In the genomic region with DNA sequence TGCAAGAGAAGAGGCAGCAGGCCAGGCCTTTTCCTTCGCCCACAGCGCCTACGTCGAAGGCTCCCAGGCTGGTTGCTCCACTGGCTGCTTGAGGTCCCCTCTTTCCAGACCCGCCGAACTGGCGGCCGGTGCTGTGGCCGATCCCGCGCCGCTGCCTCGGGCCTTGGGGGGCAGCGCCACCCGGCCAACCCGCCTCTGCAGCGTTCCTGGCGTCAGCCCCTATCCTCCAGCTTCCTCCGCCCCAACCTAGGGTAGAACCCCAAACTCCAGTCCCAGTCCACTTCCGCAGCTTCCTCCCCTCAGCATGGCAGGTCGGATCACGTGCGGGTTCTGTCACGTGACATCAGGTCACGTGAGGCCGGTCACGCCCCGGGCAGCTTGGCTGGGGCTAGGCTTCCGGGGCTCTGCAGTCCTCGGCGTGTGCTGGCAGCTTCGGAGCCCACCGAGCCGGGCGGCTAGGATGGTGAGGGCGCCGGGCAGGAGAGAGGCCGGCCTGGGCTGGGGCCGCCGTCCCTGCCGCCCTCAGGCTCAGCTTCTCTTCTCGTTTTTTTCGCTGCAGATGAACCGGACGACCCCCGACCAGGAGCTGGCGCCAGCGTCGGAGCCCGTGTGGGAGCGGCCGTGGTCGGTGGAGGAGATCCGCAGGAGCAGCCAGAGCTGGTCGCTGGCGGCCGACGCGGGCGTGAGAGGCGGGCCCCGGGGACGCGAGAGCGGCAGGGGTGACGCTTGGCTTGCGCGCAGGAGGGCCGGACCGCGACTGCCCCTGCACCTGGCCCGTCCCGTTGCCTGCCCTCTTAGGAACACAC, we compare ENCODE assay signal across 8 cellular contexts. TPM values are rescaled to one million over a fixed set of nuclear protein-coding genes. Genes with fewer than 3 reads are reported as not detected.
A peak's percentile ranks its signal among the peaks of the same experiment; 100 is the strongest.
DNase-seq lines count a peak whose midpoint lies in the region; ATAC-seq, FAIRE-seq and TF ChIP-seq lines count a peak whose summit lies in the region.
"Not testable (repeated sequence)": the region's sequence is repeated elsewhere in the genome, so short reads cannot be mapped to it uniquely, and the experiment has no call there.

A gene with protein sequence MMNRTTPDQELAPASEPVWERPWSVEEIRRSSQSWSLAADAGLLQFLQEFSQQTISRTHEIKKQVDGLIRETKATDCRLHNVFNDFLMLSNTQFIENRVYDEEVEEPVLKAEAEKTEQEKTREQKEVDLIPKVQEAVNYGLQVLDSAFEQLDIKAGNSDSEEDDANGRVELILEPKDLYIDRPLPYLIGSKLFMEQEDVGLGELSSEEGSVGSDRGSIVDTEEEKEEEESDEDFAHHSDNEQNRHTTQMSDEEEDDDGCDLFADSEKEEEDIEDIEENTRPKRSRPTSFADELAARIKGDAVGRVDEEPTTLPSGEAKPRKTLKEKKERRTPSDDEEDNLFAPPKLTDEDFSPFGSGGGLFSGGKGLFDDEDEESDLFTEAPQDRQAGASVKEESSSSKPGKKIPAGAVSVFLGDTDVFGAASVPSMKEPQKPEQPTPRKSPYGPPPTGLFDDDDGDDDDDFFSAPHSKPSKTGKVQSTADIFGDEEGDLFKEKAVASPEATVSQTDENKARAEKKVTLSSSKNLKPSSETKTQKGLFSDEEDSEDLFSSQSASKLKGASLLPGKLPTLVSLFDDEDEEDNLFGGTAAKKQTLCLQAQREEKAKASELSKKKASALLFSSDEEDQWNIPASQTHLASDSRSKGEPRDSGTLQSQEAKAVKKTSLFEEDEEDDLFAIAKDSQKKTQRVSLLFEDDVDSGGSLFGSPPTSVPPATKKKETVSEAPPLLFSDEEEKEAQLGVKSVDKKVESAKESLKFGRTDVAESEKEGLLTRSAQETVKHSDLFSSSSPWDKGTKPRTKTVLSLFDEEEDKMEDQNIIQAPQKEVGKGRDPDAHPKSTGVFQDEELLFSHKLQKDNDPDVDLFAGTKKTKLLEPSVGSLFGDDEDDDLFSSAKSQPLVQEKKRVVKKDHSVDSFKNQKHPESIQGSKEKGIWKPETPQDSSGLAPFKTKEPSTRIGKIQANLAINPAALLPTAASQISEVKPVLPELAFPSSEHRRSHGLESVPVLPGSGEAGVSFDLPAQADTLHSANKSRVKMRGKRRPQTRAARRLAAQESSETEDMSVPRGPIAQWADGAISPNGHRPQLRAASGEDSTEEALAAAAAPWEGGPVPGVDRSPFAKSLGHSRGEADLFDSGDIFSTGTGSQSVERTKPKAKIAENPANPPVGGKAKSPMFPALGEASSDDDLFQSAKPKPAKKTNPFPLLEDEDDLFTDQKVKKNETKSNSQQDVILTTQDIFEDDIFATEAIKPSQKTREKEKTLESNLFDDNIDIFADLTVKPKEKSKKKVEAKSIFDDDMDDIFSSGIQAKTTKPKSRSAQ (N-terminal part only) (plus strand): TSS at position 409 of the 806 bp plus-strand sequence. CDS start 52 bp downstream, at position 461.

- not testable (repeated sequence) for H3K79me2 ChIP-seq in keratinocyte (ENCODE audit: control insufficient read depth, insufficient read depth, low read length)

- not testable (repeated sequence) for H3K36me3 ChIP-seq in keratinocyte (ENCODE audit: control insufficient read depth in 2 of 2, extremely low read depth in 1 of 2, insufficient read depth in 2 of 2, low read length in 2 of 2)

- H3K4me1 Mint-ChIP-seq in central memory CD8-positive, alpha-beta T cell: not testable (repeated sequence)

- peak within 1 kb of the TSS; percentile 93 for H3K27ac Mint-ChIP-seq in central memory CD8-positive, alpha-beta T cell (ENCODE audit: low read depth)

- H4K20me1 ChIP-seq in keratinocyte (ENCODE audit: control insufficient read depth, extremely low read depth, insufficient read depth, low read length): not testable (repeated sequence)

- TF ChIP-seq CTCF in keratinocyte (optimal IDR thresholded peaks at IDR 0.05 in 1 of 3, IDR thresholded peaks at IDR 0.05 in 1 of 3, conservative IDR thresholded peaks at IDR 0.05 in 1 of 3; ENCODE audit: extremely low read depth in 1 of 3, insufficient read depth in 2 of 3, low read length in 3 of 3): not testable (repeated sequence)

- H3K9ac ChIP-seq in keratinocyte (ENCODE audit: control insufficient read depth, extremely low read depth, insufficient read depth, low read length): peak within 1 kb of the TSS; percentile 71

- not testable (repeated sequence) for H3K27me3 ChIP-seq in keratinocyte (ENCODE audit: control insufficient read depth, extremely low read depth, insufficient read depth, low read length)

- H3K27ac ChIP-seq in keratinocyte (ENCODE audit: control insufficient read depth, insufficient read depth, low read length): peak within 1 kb of the TSS; percentile 49

- FAIRE-seq in keratinocyte (lab: Jason Lieb, UNC): peak; percentile 52

- ATAC-seq in GM19025 (IDR thresholded peaks at IDR 0.05; ENCODE audit: low read depth, unreplicated experiment): peak; percentile 90
- peak; percentile 92 for ATAC-seq in HG03175 (IDR thresholded peaks at IDR 0.05; ENCODE audit: unreplicated experiment)
- peak; percentile 93 for ATAC-seq in central memory CD8-positive, alpha-beta T cell (replicated peaks; ENCODE audit: extremely low read depth, poor library complexity, severe bottlenecking)

- H3K4me1 ChIP-seq in keratinocyte (ENCODE audit: control insufficient read depth, extremely low read depth, insufficient read depth, low read length): not testable (repeated sequence)

- H3K4me3 ChIP-seq in keratinocyte (ENCODE audit: control insufficient read depth in 2 of 3, extremely low read depth in 1 of 3, insufficient read depth in 2 of 3, low read depth in 1 of 3, low read length in 3 of 3): peak within 1 kb of the TSS; percentile 63 to 72 (median 70)

- H3K4me3 Mint-ChIP-seq in central memory CD8-positive, alpha-beta T cell: peak within 1 kb of the TSS; percentile 84

- dilution Hi-C loops in keratinocyte (cut with MboI; ENCODE audit: extremely low pct_ligation_motif_present, low sequenced_read_pairs): not testable (repeated sequence)

- H3K9me3 ChIP-seq in keratinocyte (ENCODE audit: control insufficient read depth, low read depth, low read length): not testable (repeated sequence)

- H3K4me2 ChIP-seq in keratinocyte (ENCODE audit: control insufficient read depth, extremely low read depth, insufficient read depth, low read depth, low read length): peak within 1 kb of the TSS; percentile 62

- H2AFZ ChIP-seq in keratinocyte (ENCODE audit: control insufficient read depth, low read length): peak within 1 kb of the TSS; percentile 65

- not testable (repeated sequence) for H3K27me3 Mint-ChIP-seq in central memory CD8-positive, alpha-beta T cell

- H3K9me1 ChIP-seq in keratinocyte (ENCODE audit: control insufficient read depth, extremely low read depth, insufficient read depth, low read length): not testable (repeated sequence)

- peaks cover 21% of the 10 kb centered on the region for H3K36me3 Mint-ChIP-seq in central memory CD8-positive, alpha-beta T cell (ENCODE audit: insufficient read depth)

- H3K9me3 Mint-ChIP-seq in central memory CD8-positive, alpha-beta T cell: not testable (repeated sequence)

- DNase-seq in AG08395 (ENCODE audit: low spot score): peak; percentile 60
- DNase-seq in NCI-H446 (lab: John Stamatoyannopoulos, UW): peak; percentile 63 to 84
- peak; percentile 95 for DNase-seq in activated CD4-positive, CD25-positive, alpha-beta regulatory T cell treated with anti-CD3 and anti-CD28 coated beads, Interleukin-2, amount 50 U/mL, for 72 hours
- peak; percentile 94 to 97 for DNase-seq in central memory CD8-positive, alpha-beta T cell (ENCODE audit: low spot score in 2 of 2)
- DNase-seq in keratinocyte (ENCODE audit: low read depth, low spot score): peak; percentile 13
- peak; percentile 66 to 91 (median 70) for DNase-seq in stimulated activated CD4-positive, alpha-beta T cell treated with anti-CD3 and anti-CD28 coated beads, Interleukin-12 subunit alpha, Interleukin-12 subunit beta, amount 100 ng/mL, for 48 hours (ENCODE audit: low read depth in 2 of 3, low spot score in 1 of 3)

RNA-seq across cellular contexts. Expression of the gene that starts here (rescaled TPM):
- 25.8 to 38.0 TPM (median 29.9 TPM) in 3 replicates for polyA plus RNA-seq in keratinocyte
- 101 TPM for polyA plus RNA-seq in keratinocyte (2011; ENCODE audit: low read depth)
- 20.6 and 32.3 TPM in 2 replicates for polyA plus RNA-seq in keratinocyte (2011; cell fraction: cytosol; rRNA removed)
- polyA plus RNA-seq in keratinocyte (2011; cell fraction: nucleus; rRNA removed): 47.8 and 55.2 TPM in 2 replicates
- 21.4 and 24.0 TPM in 2 replicates for polyA plus RNA-seq in keratinocyte (2012; ENCODE audit: low replicate concordance)
- polyA minus RNA-seq in keratinocyte: 7.3 to 45.5 TPM (median 21.1 TPM) in 3 replicates
- 16.7 TPM for polyA minus RNA-seq in keratinocyte (2011; cell fraction: cytosol; rRNA and poly(A)+ RNA removed)
- polyA minus RNA-seq in keratinocyte (2011; cell fraction: nucleus; rRNA and poly(A)+ RNA removed): 25.7 and 43.1 TPM in 2 replicates

Comparison
In these comparisons a context has a peak if more than half of its experiments do, and no peak if none do; other contexts are left out.
1. Peak in every context shown above with its lines: DNase-seq, ATAC-seq, H3K4me3 ChIP-seq and H3K27ac ChIP-seq.
2. DNase-seq: peak in every context shown above with its lines; median percentile 96 in central memory CD8-positive, alpha-beta T cell; 95 in activated CD4-positive, CD25-positive, alpha-beta regulatory T cell treated with anti-CD3 and anti-CD28 coated beads, Interleukin-2, amount 50 U/mL, for 72 hours; 74 in NCI-H446; 70 in stimulated activated CD4-positive, alpha-beta T cell treated with anti-CD3 and anti-CD28 coated beads, Interleukin-12 subunit alpha, Interleukin-12 subunit beta, amount 100 ng/mL, for 48 hours; 60 in AG08395; 13 in keratinocyte.